ENCODE assay signal across 1 cellular context in genomic region chr14:103576371-103577024, GRCh38.
TF ChIP-seq lines count a peak whose summit lies in the region.

No MANE protein-coding gene starts in this region.

TF ChIP-seq in IMR-90, 13 proteins besides CTCF, POLR2A, EP300 and RAD21 (continued from another document):
- TF ChIP-seq SMC3 (IDR thresholded peaks at IDR 0.05; ENCODE audit: low read depth, low read length) (no peak), ELK1 (IDR thresholded peaks at IDR 0.05; ENCODE audit: borderline replicate concordance, low read depth, low read length) (no peak), BHLHE40 (IDR thresholded peaks at IDR 0.05; ENCODE audit: low read depth, low read length) (no peak), MAFK (IDR thresholded peaks at IDR 0.05; ENCODE audit: low read depth, low read length) (no peak), RFX5 (IDR thresholded peaks at IDR 0.05; ENCODE audit: low read depth, low read length) (no peak), RCOR1 (IDR thresholded peaks at IDR 0.05; ENCODE audit: insufficient replicate concordance, low read length) (no peak), CHD1 (IDR thresholded peaks at IDR 0.05; ENCODE audit: low read depth, low read length) (no peak), NFE2L2 (IDR thresholded peaks at IDR 0.05; ENCODE audit: low read depth, low read length) (no peak), USF2 (IDR thresholded peaks at IDR 0.05; ENCODE audit: low read depth, low read length) (0 out of 2 replicates have a peak, but pooled peaks have one; percentile 5), FOS (IDR thresholded peaks at IDR 0.05; ENCODE audit: low read depth, low read length) (no peak)
